ENCODE assay signal across 1 cellular context in genomic region chr19:48876035-48876981, GRCh38.
TF ChIP-seq lines count a peak whose summit lies in the region.

No MANE protein-coding gene starts in this region.

TF ChIP-seq in A549, 52 proteins besides CTCF, POLR2A, EP300 and RAD21 (continued from another document):
- 0 out of 2 replicates have a peak, but pooled peaks have one; percentile 15 for TF ChIP-seq REST (IDR thresholded peaks at IDR 0.05)
- TF ChIP-seq JUN (IDR thresholded peaks at IDR 0.05) = 0 out of 5 replicates have a peak, but pooled peaks of 1 of the 2 experiments have one; percentile 0
- 0 out of 2 replicates have a peak, but pooled peaks have one; percentile 17 for TF ChIP-seq JUNB (IDR thresholded peaks at IDR 0.05)
- peak; percentile 95 for TF ChIP-seq HOXA7 (CRISPR knock-in tag; IDR thresholded peaks at IDR 0.05)
- peak; percentile 94 for TF ChIP-seq TFCP2L1 (CRISPR knock-in tag; IDR thresholded peaks at IDR 0.05)
- 0 out of 2 replicates have a peak, but pooled peaks have one; percentile 9 for TF ChIP-seq ATOH8 (CRISPR knock-in tag; IDR thresholded peaks at IDR 0.05; ENCODE audit: low read depth)
